In the genomic region with DNA sequence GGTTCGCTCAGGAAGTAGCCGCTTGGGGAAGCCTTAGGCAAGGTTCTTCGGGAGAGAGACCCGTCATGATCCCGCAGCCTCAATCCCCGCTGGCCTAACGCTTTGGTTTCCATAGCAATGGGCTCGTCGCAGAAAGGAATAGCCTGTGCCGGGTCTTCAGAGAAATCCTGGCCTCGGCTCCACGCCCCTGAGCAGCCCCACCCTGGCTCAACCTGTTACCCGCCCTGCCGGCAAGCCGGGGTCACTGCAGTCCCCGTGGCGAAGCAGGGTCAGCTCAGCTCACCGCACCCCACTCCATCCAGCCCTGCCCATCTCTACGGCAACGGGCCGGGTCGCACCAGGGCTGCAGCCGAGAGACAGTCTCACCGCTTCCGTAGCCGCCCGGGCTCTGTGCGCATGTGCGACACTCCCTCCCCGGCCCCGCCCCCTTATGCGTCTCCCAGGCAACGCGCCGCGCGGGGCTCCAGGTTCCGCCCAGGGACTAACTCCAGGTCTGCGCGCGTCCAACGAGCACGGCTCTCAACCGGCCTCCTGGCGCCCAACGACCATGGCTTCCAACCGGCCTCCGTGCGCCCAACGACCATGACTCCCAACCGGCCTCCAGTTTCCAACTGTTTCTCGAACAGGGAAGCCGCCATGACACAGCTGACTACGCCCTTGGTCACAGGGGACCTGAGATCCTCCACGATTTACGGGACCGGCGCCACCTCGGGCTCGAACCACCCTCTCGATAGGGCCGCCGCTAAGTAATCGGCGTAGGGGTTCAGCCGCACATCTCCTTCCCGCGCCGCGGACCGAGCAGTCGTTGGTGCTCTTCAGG, we compare ENCODE assay signal across 1 cellular context.
TF ChIP-seq lines count a peak whose summit lies in the region.

Gene DUSP18, minus strand, starts transcription at position 390 of the 820 bp plus-strand sequence. CDS start 3,872 bp downstream, outside the sequence.

TF ChIP-seq in HepG2, 621 proteins besides CTCF, POLR2A, EP300 and RAD21 (continued from another document and continues in another):
- TF ChIP-seq THRA (CRISPR knock-in tag; IDR thresholded peaks at IDR 0.05; ENCODE audit: borderline replicate concordance) (peak; percentile 48; the same call in 1 of the 2 replicates), CREB1 (IDR thresholded peaks at IDR 0.05) (no peak), CREB1 (CRISPR knock-in tag; IDR thresholded peaks at IDR 0.05) (no peak), KLF6 (CRISPR knock-in tag; IDR thresholded peaks at IDR 0.05) (no peak), TBL1XR1 (IDR thresholded peaks at IDR 0.05; ENCODE audit: borderline replicate concordance, low read length, partially characterized antibody) (no peak), MAFF (IDR thresholded peaks at IDR 0.05; ENCODE audit: low read depth, low read length) (no peak), GPN1 (CRISPR knock-in tag; IDR thresholded peaks at IDR 0.05; ENCODE audit: borderline replicate concordance) (no peak), ZFP90 (CRISPR knock-in tag; IDR thresholded peaks at IDR 0.05; ENCODE audit: borderline replicate concordance) (peak; percentile 17; the same call in 1 of the 2 replicates), ZFAT (CRISPR knock-in tag; conservative IDR thresholded peaks at IDR 0.05) (no peak), HHEX (CRISPR knock-in tag; IDR thresholded peaks at IDR 0.05) (no peak), ZNF780A (CRISPR knock-in tag; IDR thresholded peaks at IDR 0.05) (no peak), MXD3 (CRISPR knock-in tag; IDR thresholded peaks at IDR 0.05) (no peak), ZNF331 (CRISPR knock-in tag; IDR thresholded peaks at IDR 0.05) (no peak), PRMT3 (CRISPR knock-in tag; IDR thresholded peaks at IDR 0.05; ENCODE audit: borderline replicate concordance, low read depth) (no peak), SMAD9 (CRISPR knock-in tag; IDR thresholded peaks at IDR 0.05) (no peak), REPIN1 (CRISPR knock-in tag; IDR thresholded peaks at IDR 0.05; ENCODE audit: borderline replicate concordance, low read depth) (no peak), RBAK (CRISPR knock-in tag; IDR thresholded peaks at IDR 0.05) (no peak), ZC3H4 (CRISPR knock-in tag; IDR thresholded peaks at IDR 0.05; ENCODE audit: borderline replicate concordance) (no peak), FOSL1 (CRISPR knock-in tag; IDR thresholded peaks at IDR 0.05; ENCODE audit: borderline replicate concordance) (no peak), ZBTB8A (CRISPR knock-in tag; IDR thresholded peaks at IDR 0.05; ENCODE audit: borderline replicate concordance, low read depth) (no peak), ZNF674 (CRISPR knock-in tag; IDR thresholded peaks at IDR 0.05; ENCODE audit: low read depth) (no peak), ARNT (IDR thresholded peaks at IDR 0.05) (no peak), SP2 (CRISPR knock-in tag; IDR thresholded peaks at IDR 0.05) (no peak), MLX (CRISPR knock-in tag; IDR thresholded peaks at IDR 0.05) (no peak), ZNF775 (CRISPR knock-in tag; IDR thresholded peaks at IDR 0.05; ENCODE audit: borderline replicate concordance) (no peak), IRF2 (CRISPR knock-in tag; IDR thresholded peaks at IDR 0.05) (no peak), POGZ (CRISPR knock-in tag; IDR thresholded peaks at IDR 0.05) (no peak), TCF12 (IDR thresholded peaks at IDR 0.05) (no peak), TCF12 (CRISPR knock-in tag; IDR thresholded peaks at IDR 0.05) (no peak)
- TF ChIP-seq, protein P1, sequence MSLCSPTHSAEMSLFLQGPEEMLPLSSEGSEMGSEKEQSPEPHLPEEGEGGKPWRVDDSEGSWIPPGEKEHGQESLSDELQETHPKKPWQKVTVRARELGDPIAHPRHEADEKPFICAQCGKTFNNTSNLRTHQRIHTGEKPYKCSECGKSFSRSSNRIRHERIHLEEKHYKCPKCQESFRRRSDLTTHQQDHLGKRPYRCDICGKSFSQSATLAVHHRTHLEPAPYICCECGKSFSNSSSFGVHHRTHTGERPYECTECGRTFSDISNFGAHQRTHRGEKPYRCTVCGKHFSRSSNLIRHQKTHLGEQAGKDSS (CRISPR knock-in tag; IDR thresholded peaks at IDR 0.05; ENCODE audit: borderline replicate concordance, low read depth): no peak
- TF ChIP-seq, protein P2, sequence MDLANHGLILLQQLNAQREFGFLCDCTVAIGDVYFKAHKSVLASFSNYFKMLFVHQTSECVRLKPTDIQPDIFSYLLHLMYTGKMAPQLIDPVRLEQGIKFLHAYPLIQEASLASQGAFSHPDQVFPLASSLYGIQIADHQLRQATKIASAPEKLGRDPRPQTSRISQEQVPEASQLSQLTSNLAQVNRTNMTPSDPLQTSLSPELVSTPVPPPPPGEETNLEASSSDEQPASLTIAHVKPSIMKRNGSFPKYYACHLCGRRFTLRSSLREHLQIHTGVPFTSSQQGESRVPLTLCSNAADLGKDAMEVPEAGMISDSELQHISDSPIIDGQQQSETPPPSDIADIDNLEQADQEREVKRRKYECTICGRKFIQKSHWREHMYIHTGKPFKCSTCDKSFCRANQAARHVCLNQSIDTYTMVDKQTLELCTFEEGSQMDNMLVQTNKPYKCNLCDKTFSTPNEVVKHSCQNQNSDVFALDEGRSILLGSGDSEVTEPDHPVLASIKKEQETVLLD (CRISPR knock-in tag; IDR thresholded peaks at IDR 0.05; ENCODE audit: low read depth): no peak
- TF ChIP-seq, protein P3, sequence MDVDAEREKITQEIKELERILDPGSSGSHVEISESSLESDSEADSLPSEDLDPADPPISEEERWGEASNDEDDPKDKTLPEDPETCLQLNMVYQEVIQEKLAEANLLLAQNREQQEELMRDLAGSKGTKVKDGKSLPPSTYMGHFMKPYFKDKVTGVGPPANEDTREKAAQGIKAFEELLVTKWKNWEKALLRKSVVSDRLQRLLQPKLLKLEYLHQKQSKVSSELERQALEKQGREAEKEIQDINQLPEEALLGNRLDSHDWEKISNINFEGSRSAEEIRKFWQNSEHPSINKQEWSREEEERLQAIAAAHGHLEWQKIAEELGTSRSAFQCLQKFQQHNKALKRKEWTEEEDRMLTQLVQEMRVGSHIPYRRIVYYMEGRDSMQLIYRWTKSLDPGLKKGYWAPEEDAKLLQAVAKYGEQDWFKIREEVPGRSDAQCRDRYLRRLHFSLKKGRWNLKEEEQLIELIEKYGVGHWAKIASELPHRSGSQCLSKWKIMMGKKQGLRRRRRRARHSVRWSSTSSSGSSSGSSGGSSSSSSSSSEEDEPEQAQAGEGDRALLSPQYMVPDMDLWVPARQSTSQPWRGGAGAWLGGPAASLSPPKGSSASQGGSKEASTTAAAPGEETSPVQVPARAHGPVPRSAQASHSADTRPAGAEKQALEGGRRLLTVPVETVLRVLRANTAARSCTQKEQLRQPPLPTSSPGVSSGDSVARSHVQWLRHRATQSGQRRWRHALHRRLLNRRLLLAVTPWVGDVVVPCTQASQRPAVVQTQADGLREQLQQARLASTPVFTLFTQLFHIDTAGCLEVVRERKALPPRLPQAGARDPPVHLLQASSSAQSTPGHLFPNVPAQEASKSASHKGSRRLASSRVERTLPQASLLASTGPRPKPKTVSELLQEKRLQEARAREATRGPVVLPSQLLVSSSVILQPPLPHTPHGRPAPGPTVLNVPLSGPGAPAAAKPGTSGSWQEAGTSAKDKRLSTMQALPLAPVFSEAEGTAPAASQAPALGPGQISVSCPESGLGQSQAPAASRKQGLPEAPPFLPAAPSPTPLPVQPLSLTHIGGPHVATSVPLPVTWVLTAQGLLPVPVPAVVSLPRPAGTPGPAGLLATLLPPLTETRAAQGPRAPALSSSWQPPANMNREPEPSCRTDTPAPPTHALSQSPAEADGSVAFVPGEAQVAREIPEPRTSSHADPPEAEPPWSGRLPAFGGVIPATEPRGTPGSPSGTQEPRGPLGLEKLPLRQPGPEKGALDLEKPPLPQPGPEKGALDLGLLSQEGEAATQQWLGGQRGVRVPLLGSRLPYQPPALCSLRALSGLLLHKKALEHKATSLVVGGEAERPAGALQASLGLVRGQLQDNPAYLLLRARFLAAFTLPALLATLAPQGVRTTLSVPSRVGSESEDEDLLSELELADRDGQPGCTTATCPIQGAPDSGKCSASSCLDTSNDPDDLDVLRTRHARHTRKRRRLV (CRISPR knock-in tag; IDR thresholded peaks at IDR 0.05): no peak
- TF ChIP-seq, protein P4, sequence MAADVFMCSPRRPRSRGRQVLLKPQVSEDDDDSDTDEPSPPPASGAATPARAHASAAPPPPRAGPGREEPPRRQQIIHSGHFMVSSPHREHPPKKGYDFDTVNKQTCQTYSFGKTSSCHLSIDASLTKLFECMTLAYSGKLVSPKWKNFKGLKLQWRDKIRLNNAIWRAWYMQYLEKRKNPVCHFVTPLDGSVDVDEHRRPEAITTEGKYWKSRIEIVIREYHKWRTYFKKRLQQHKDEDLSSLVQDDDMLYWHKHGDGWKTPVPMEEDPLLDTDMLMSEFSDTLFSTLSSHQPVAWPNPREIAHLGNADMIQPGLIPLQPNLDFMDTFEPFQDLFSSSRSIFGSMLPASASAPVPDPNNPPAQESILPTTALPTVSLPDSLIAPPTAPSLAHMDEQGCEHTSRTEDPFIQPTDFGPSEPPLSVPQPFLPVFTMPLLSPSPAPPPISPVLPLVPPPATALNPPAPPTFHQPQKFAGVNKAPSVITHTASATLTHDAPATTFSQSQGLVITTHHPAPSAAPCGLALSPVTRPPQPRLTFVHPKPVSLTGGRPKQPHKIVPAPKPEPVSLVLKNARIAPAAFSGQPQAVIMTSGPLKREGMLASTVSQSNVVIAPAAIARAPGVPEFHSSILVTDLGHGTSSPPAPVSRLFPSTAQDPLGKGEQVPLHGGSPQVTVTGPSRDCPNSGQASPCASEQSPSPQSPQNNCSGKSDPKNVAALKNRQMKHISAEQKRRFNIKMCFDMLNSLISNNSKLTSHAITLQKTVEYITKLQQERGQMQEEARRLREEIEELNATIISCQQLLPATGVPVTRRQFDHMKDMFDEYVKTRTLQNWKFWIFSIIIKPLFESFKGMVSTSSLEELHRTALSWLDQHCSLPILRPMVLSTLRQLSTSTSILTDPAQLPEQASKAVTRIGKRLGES (CRISPR knock-in tag; IDR thresholded peaks at IDR 0.05; ENCODE audit: borderline replicate concordance): no peak
- TF ChIP-seq, protein P5, sequence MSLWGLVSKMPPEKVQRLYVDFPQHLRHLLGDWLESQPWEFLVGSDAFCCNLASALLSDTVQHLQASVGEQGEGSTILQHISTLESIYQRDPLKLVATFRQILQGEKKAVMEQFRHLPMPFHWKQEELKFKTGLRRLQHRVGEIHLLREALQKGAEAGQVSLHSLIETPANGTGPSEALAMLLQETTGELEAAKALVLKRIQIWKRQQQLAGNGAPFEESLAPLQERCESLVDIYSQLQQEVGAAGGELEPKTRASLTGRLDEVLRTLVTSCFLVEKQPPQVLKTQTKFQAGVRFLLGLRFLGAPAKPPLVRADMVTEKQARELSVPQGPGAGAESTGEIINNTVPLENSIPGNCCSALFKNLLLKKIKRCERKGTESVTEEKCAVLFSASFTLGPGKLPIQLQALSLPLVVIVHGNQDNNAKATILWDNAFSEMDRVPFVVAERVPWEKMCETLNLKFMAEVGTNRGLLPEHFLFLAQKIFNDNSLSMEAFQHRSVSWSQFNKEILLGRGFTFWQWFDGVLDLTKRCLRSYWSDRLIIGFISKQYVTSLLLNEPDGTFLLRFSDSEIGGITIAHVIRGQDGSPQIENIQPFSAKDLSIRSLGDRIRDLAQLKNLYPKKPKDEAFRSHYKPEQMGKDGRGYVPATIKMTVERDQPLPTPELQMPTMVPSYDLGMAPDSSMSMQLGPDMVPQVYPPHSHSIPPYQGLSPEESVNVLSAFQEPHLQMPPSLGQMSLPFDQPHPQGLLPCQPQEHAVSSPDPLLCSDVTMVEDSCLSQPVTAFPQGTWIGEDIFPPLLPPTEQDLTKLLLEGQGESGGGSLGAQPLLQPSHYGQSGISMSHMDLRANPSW (CRISPR knock-in tag; IDR thresholded peaks at IDR 0.05; ENCODE audit: borderline replicate concordance): no peak
- TF ChIP-seq, protein P6, sequence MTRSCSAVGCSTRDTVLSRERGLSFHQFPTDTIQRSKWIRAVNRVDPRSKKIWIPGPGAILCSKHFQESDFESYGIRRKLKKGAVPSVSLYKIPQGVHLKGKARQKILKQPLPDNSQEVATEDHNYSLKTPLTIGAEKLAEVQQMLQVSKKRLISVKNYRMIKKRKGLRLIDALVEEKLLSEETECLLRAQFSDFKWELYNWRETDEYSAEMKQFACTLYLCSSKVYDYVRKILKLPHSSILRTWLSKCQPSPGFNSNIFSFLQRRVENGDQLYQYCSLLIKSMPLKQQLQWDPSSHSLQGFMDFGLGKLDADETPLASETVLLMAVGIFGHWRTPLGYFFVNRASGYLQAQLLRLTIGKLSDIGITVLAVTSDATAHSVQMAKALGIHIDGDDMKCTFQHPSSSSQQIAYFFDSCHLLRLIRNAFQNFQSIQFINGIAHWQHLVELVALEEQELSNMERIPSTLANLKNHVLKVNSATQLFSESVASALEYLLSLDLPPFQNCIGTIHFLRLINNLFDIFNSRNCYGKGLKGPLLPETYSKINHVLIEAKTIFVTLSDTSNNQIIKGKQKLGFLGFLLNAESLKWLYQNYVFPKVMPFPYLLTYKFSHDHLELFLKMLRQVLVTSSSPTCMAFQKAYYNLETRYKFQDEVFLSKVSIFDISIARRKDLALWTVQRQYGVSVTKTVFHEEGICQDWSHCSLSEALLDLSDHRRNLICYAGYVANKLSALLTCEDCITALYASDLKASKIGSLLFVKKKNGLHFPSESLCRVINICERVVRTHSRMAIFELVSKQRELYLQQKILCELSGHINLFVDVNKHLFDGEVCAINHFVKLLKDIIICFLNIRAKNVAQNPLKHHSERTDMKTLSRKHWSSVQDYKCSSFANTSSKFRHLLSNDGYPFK (CRISPR knock-in tag; IDR thresholded peaks at IDR 0.05; ENCODE audit: borderline replicate concordance): peak; percentile 38; the same call in 1 of the 2 replicates
